In the genomic region with DNA sequence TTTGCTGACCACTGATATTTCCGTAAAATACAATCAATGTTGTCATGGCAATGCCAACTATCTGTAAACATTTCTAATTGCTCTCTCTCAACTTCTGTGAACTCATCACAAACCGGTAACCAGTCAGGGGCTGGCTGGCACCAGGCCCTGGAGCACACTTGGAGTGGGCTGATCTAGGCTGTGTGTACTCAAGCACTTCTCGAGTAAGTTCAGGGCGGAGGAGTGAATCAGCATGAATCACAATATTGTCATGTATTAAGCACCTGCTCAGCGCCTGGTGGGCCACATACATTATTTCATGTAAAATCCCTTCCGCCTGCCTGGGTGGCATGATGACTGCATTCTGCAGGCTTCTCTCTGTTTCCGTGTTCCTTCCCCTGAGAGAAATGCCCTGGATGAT, we compare ENCODE assay signal across 10 cellular contexts.
DNase-seq lines count a peak whose midpoint lies in the region; ATAC-seq and TF ChIP-seq lines count a peak whose summit lies in the region.
"Had no signal": no experiment of that assay in that cellular context is flagged by ENCODE, and none has a peak within 500 bp of the region (broad histone marks: within the 10 kb centered on the region; RNA-seq: fewer than 3 reads in every experiment).

No MANE protein-coding gene starts in this region.

- no peak overlapping the region for H3K4me3 ChIP-seq in AG04450 (ENCODE audit: low read depth, low read length)

- POLR2A ChIA-PET in AG04450 (lab: Yijun Ruan, JAX), result no interaction called here
- POLR2A ChIA-PET in GM10248 (lab: Yijun Ruan, JAX), result no interaction called here

- ATAC-seq in left colon, result peak; percentile 50
- ATAC-seq in GM19452 (IDR thresholded peaks at IDR 0.05; ENCODE audit: unreplicated experiment), result no peak

- TF ChIP-seq CTCF in AG04450 (IDR thresholded peaks at IDR 0.05; ENCODE audit: low read depth, low read length) (no peak), GM10248 (IDR thresholded peaks at IDR 0.05; ENCODE audit: control extremely low read depth, extremely low read depth, low read depth, missing control alignments) (no peak)

- DNase-seq in AG04450 (ENCODE audit: low read depth, low spot score) (peak; percentile 66), NCI-H1092 (lab: John Stamatoyannopoulos, UW) (peak; percentile 39), T1000 (lab: John Stamatoyannopoulos, UW) (peak; percentile 28), left colon (peak; percentile 38 to 45), cerebellum (ENCODE audit: low spot score) (no peak), GM10248 (ENCODE audit: extremely low spot score) (no peak)
- no peak for DNase-seq in stimulated activated naive CD4-positive, alpha-beta T cell treated with Interleukin-2 at 50 U/mL for 16 hours (lab: John Stamatoyannopoulos, UW)
- DNase-seq: activated T-cell treated with anti-CD3 and anti-CD28 coated beads, Interleukin-2, amount 50 U/mL, for 48 hours; NCI-H82 had no signal

- intact Hi-C loops in left colon (cut with DNase I, micrococcal nuclease), result no loop called here

- CTCF ChIA-PET in AG04450 (lab: Charles Lee) (interaction anchor here (0.6 kb wide), 1 partner anchor 81 kb away, joined by 3 read pairs; no protein-coding TSS in a partner anchor), GM10248 (lab: Yijun Ruan, JAX) (no interaction called here)

- H3K9me3 ChIP-seq in AG04450 (ENCODE audit: control insufficient read depth, insufficient read depth, low read length), result no peaks in the 10 kb centered on the region

- peak overlapping the region; percentile 47 for H3K27ac ChIP-seq in AG04450 (ENCODE audit: low read depth, low read length)

- peaks cover 8% of the 10 kb centered on the region for H3K27me3 ChIP-seq in AG04450 (ENCODE audit: control insufficient read depth, insufficient read depth, low read length)

Comparison
In these comparisons a context has a peak if more than half of its experiments do, and no peak if none do; other contexts are left out.
1. DNase-seq: peak in AG04450 (single experiment), NCI-H1092 (single experiment), T1000 (single experiment) and left colon (2 of 2); none in cerebellum (single experiment), GM10248 (single experiment) and stimulated activated naive CD4-positive, alpha-beta T cell treated with Interleukin-2 at 50 U/mL for 16 hours (single experiment).